6 cellular contexts compared by ENCODE assay signal in genomic region chr7:100895956-100896742, GRCh38. TPM values are rescaled to one million over a fixed set of nuclear protein-coding genes. Genes with fewer than 3 reads are reported as not detected.
DNase-seq lines count a peak whose midpoint lies in the region; ATAC-seq and TF ChIP-seq lines count a peak whose summit lies in the region.

No MANE protein-coding gene starts in this region.

- BruUV-seq in mammary epithelial cell (replicated peaks; lab: Mats Ljungman, UMichigan) = no TSS peak

- in situ Hi-C loops in mammary epithelial cell (cut with MboI; ENCODE audit: low sequenced_read_pairs in 2 of 2) = loop anchor here (10.0 to 25.0 kb wide), 2 partner anchors 379 to 391 kb away; no protein-coding TSS in a partner anchor

- H3K36me3 ChIP-seq in SK-N-SH (replicated peaks in 1 of 2; ENCODE audit: control insufficient read depth in 1 of 2, insufficient read depth in 2 of 2, low read length in 1 of 2) (no peaks in the 10 kb centered on the region), mammary epithelial cell (ENCODE audit: insufficient read depth, low read length) (no peaks in the 10 kb centered on the region), neuronal stem cell (replicated peaks in 1 of 2; ENCODE audit: control insufficient read depth in 2 of 2, insufficient read depth in 2 of 2, low read length in 2 of 2) (no peaks in the 10 kb centered on the region)

- H2BK120ac ChIP-seq in neuronal stem cell (ENCODE audit: low read depth, low read length) = no peak overlapping the region

- no peak overlapping the region; a peak in 1 of 4 replicates for H3K27ac ChIP-seq in SK-N-SH (ENCODE audit: low read depth in 2 of 2, low read length in 1 of 2)
- H3K27ac ChIP-seq in mammary epithelial cell (ENCODE audit: insufficient read depth, low read depth, low read length) = no peak overlapping the region
- no peak overlapping the region for H3K27ac ChIP-seq in neuronal stem cell (replicated peaks; ENCODE audit: low read length)

- dilution Hi-C loops in mammary epithelial cell (cut with HindIII; ENCODE audit: low sequenced_read_pairs) = no loop called here

- no peak overlapping the region for H3K18ac ChIP-seq in neuronal stem cell (ENCODE audit: low read length)

- H4K20me1 ChIP-seq in SK-N-SH (ENCODE audit: insufficient read depth) (no peaks in the 10 kb centered on the region), mammary epithelial cell (ENCODE audit: insufficient read depth, low read length) (no peaks in the 10 kb centered on the region)

- no peak for TF ChIP-seq RAD21 in SK-N-SH (IDR thresholded peaks at IDR 0.05; ENCODE audit: low read length)

- POLR2A ChIA-PET in SK-N-SH (lab: Yijun Ruan, JAX) = no interaction called here

- intact Hi-C loops in mammary epithelial cell (cut with micrococcal nuclease) = loop anchor here (2.0 kb wide), 3 partner anchors 243 to 387 kb away; no protein-coding TSS in a partner anchor

- no peak overlapping the region for H4K8ac ChIP-seq in neuronal stem cell (ENCODE audit: low read depth, low read length)

- peaks cover 7 to 10% of the 10 kb centered on the region in 2 experiments; a peak in 2 of 4 replicates for H3K4me1 ChIP-seq in SK-N-SH (ENCODE audit: control insufficient read depth in 1 of 2, insufficient read depth in 2 of 2, low read depth in 1 of 2, low read length in 1 of 2)
- H3K4me1 ChIP-seq in mammary epithelial cell (ENCODE audit: insufficient read depth, low read length) = peaks cover 17% of the 10 kb centered on the region
- peaks cover 19 to 25% of the 10 kb centered on the region in 2 donors for H3K4me1 ChIP-seq in neuronal stem cell (ENCODE audit: control insufficient read depth in 2 of 2, insufficient read depth in 1 of 2, low read depth in 1 of 2, low read length in 2 of 2)

- no peaks in the 10 kb centered on the region for H3K79me1 ChIP-seq in neuronal stem cell (ENCODE audit: low read depth, low read length)

- H3K4me3 ChIP-seq in SK-N-SH (ENCODE audit: low read depth in 2 of 2, low read length in 1 of 2) (peak overlapping the region in 1 of 2 experiments; percentile 39; a peak in 2 of 4 replicates), mammary epithelial cell (replicated peaks in 1 of 3; ENCODE audit: insufficient read depth in 1 of 3, low read depth in 2 of 3, low read length in 3 of 3) (peak overlapping the region in 1 of 3 experiments; percentile 10), neuronal stem cell (ENCODE audit: low read length in 2 of 2) (peak overlapping the region; percentile 15 to 61)

- H3K9ac ChIP-seq in SK-N-SH (no peak overlapping the region), mammary epithelial cell (ENCODE audit: insufficient read depth, low read length) (no peak overlapping the region), neuronal stem cell (ENCODE audit: low read depth, low read length, poor library complexity) (no peak overlapping the region)

- H3K79me2 ChIP-seq in SK-N-SH (ENCODE audit: insufficient read depth) (no peaks in the 10 kb centered on the region), mammary epithelial cell (ENCODE audit: insufficient read depth, low read length) (no peaks in the 10 kb centered on the region)

- no peaks in the 10 kb centered on the region for H3K9me2 ChIP-seq in SK-N-SH

- no peak for TF ChIP-seq EP300 in SK-N-SH (IDR thresholded peaks at IDR 0.05; ENCODE audit: borderline replicate concordance in 1 of 2, low read depth in 1 of 2, low read length in 1 of 2)

- H2BK5ac ChIP-seq in neuronal stem cell (ENCODE audit: low read length) = no peak overlapping the region

- H3K9me3 ChIP-seq in SK-N-SH (no peaks in the 10 kb centered on the region), mammary epithelial cell (replicated peaks; ENCODE audit: insufficient read depth, low read length) (no peaks in the 10 kb centered on the region), neuronal stem cell (replicated peaks in 1 of 2; ENCODE audit: control insufficient read depth in 2 of 2, insufficient read depth in 1 of 2, low read depth in 1 of 2, low read length in 2 of 2) (no peaks in the 10 kb centered on the region)

- H3K23ac ChIP-seq in neuronal stem cell (ENCODE audit: low read depth, low read length, poor library complexity) = peak overlapping the region; percentile 95

- H3F3A ChIP-seq in SK-N-SH (replicated peaks; ENCODE audit: insufficient read depth) = peaks cover 3% of the 10 kb centered on the region

- ATAC-seq in SK-N-SH treated with all-trans-retinoic acid at 6 μM for 48 hours = no peak
- no peak for ATAC-seq in HG03045 (IDR thresholded peaks at IDR 0.05; ENCODE audit: unreplicated experiment)

- peak overlapping the region; percentile 1 for H2AK5ac ChIP-seq in neuronal stem cell (ENCODE audit: low read depth, low read length)

- CTCF ChIA-PET in SK-N-SH (lab: Yijun Ruan, JAX) (interaction anchor here (0.6 to 10.3 kb wide), 30 partner anchors 7 to 452 kb away, joined by 3 to 122 read pairs (median 9); partner anchors contain the start of genes SLC12A9 and SRRT), mammary epithelial cell (lab: Charles Lee; ENCODE audit: low non-redundant PET) (no interaction called here)

- peak overlapping the region; percentile 79 for H2BK15ac ChIP-seq in neuronal stem cell (ENCODE audit: low read length)

- H3K27me3 ChIP-seq in SK-N-SH (ENCODE audit: insufficient read depth) = peaks cover 46% of the 10 kb centered on the region
- peaks cover 15% of the 10 kb centered on the region for H3K27me3 ChIP-seq in mammary epithelial cell (ENCODE audit: insufficient read depth, low read length)
- H3K27me3 ChIP-seq in neuronal stem cell (ENCODE audit: control insufficient read depth in 3 of 3, insufficient read depth in 3 of 3, low read depth in 1 of 3, low read length in 3 of 3) = peaks cover 15 to 26% (median 21%) of the 10 kb centered on the region in 3 experiments

- DNase-seq in SK-N-SH = peak; percentile 84
- DNase-seq in mammary epithelial cell = no peak
- no peak for DNase-seq in neuronal stem cell (ENCODE audit: low spot score)
- DNase-seq in NCI-H187 treated with DMSO at 0.1 percent for 48 hours (lab: John Stamatoyannopoulos, UW) = no peak

- H2AFZ ChIP-seq in SK-N-SH (ENCODE audit: low read depth) = no peak overlapping the region
- H2AFZ ChIP-seq in mammary epithelial cell (ENCODE audit: low read depth, low read length) = peak overlapping the region; percentile 12
- H2AFZ ChIP-seq in neuronal stem cell (ENCODE audit: low read length) = peak overlapping the region; percentile 84

- H3K4me2 ChIP-seq in SK-N-SH = peak overlapping the region; percentile 72; the same call in 1 of the 2 replicates
- H3K4me2 ChIP-seq in mammary epithelial cell (ENCODE audit: insufficient read depth, low read depth, low read length) = peak overlapping the region; percentile 70
- peak overlapping the region; percentile 83 for H3K4me2 ChIP-seq in neuronal stem cell (ENCODE audit: insufficient read depth, low read length, poor library complexity, severe bottlenecking)

- H3K4ac ChIP-seq in neuronal stem cell (ENCODE audit: low read length) = no peak overlapping the region

- WGBS in SK-N-SH (ENCODE audit: low lambda C conversion rate) = 6% methylated on average over 29 of the region's 55 CpGs
- 12% methylated on average over 22 of the region's 55 CpGs for WGBS in mammary epithelial cell (ENCODE audit: low coverage, missing lambda C conversion rate)
- WGBS in neuronal stem cell (ENCODE audit: extremely low coverage in 2 of 2, insufficient read length in 2 of 2, insufficient replicate concordance in 1 of 2), 2 donors = no CpG with 5 or more reads among the region's 55 CpGs

- no peak overlapping the region for H3K14ac ChIP-seq in neuronal stem cell (ENCODE audit: low read length)

- H2BK12ac ChIP-seq in neuronal stem cell (ENCODE audit: low read length) = no peak overlapping the region

- TF ChIP-seq CTCF in SK-N-SH (IDR thresholded peaks at IDR 0.05) (no peak), mammary epithelial cell (conservative IDR thresholded peaks at IDR 0.05 in 1 of 2, IDR thresholded peaks at IDR 0.05 in 1 of 2; ENCODE audit: extremely low read depth in 1 of 2, insufficient read depth in 1 of 2, low read depth in 1 of 2, low read length in 2 of 2) (no peak)

- no peak overlapping the region for H4K91ac ChIP-seq in neuronal stem cell (ENCODE audit: low read depth, low read length, poor library complexity)

TF ChIP-seq in SK-N-SH treated with all-trans-retinoic acid at 6 μM for 48 hours, 23 proteins besides CTCF, POLR2A, EP300 and RAD21 (continues in another document):
- TF ChIP-seq ZFP30 (CRISPR knock-in tag; IDR thresholded peaks at IDR 0.05) = no peak

RNA-seq across cellular contexts. Expression of gene ACHE, which starts 0.5 kb away (rescaled TPM):
- polyA plus RNA-seq in SK-N-SH (2012; rRNA removed) = 1.8 and 2.1 TPM in 2 replicates
- 0.51 and 0.93 TPM in 2 replicates for polyA plus RNA-seq in SK-N-SH (2012; cell fraction: cytosol; rRNA removed)
- 8.7 and 13.0 TPM in 2 replicates for polyA plus RNA-seq in SK-N-SH (2012; cell fraction: nucleus; rRNA removed)
- under 1 TPM; 0.14 to 0.17 TPM for total RNA-seq in mammary epithelial cell
- 0.07 TPM for polyA plus RNA-seq in mammary epithelial cell
- polyA minus RNA-seq in mammary epithelial cell = not detected
- 2.0 TPM for polyA plus RNA-seq in neuronal stem cell (2013, experiment 1 of 2)
- 2.0 TPM for polyA plus RNA-seq in neuronal stem cell (2013, experiment 2 of 2)

RNA-seq across cellular contexts. Expression of gene UFSP1, which starts 6.6 kb away (rescaled TPM):
- polyA plus RNA-seq in SK-N-SH (2012; rRNA removed) = 4.5 and 5.6 TPM in 2 replicates
- 2.4 and 3.4 TPM in 2 replicates for polyA plus RNA-seq in SK-N-SH (2012; cell fraction: cytosol; rRNA removed)
- polyA plus RNA-seq in SK-N-SH (2012; cell fraction: nucleus; rRNA removed) = 5.8 and 8.4 TPM in 2 replicates
- 1 to 10 TPM; 2.0 to 3.7 TPM for total RNA-seq in mammary epithelial cell
- polyA plus RNA-seq in mammary epithelial cell = 1.1 TPM
- 4.2 TPM for polyA minus RNA-seq in mammary epithelial cell
- 1.1 TPM for polyA plus RNA-seq in neuronal stem cell (2013, experiment 1 of 2)
- 1.0 TPM for polyA plus RNA-seq in neuronal stem cell (2013, experiment 2 of 2)

RNA-seq across cellular contexts. Expression of gene SRRT, which starts 21.2 kb away (rescaled TPM):
- polyA plus RNA-seq in SK-N-SH (2012; rRNA removed) = 76.5 and 92.7 TPM in 2 replicates
- 35.5 and 44.4 TPM in 2 replicates for polyA plus RNA-seq in SK-N-SH (2012; cell fraction: cytosol; rRNA removed)
- 460 and 556 TPM in 2 replicates for polyA plus RNA-seq in SK-N-SH (2012; cell fraction: nucleus; rRNA removed)
- total RNA-seq in mammary epithelial cell = 100 to 1,000 TPM in 1 of 2 donors, 10 to 100 TPM in 1; 29.5 to 127 TPM
- 57.6 TPM for polyA plus RNA-seq in mammary epithelial cell
- polyA minus RNA-seq in mammary epithelial cell = 127 TPM
- 97.6 TPM for polyA plus RNA-seq in neuronal stem cell (2013, experiment 1 of 2)
- polyA plus RNA-seq in neuronal stem cell (2013, experiment 2 of 2) = 99.4 TPM

RNA-seq across cellular contexts. Expression of gene TRIP6, which starts 29.0 kb away (rescaled TPM):
- polyA plus RNA-seq in SK-N-SH (2012; rRNA removed) (6.4 and 6.5 TPM in 2 replicates), mammary epithelial cell (125 TPM)
- 3.4 and 6.2 TPM in 2 replicates for polyA plus RNA-seq in SK-N-SH (2012; cell fraction: cytosol; rRNA removed)
- 19.7 and 20.9 TPM in 2 replicates for polyA plus RNA-seq in SK-N-SH (2012; cell fraction: nucleus; rRNA removed)
- 100 to 1,000 TPM in 1 of 2 donors, 10 to 100 TPM in 1; 56.3 to 129 TPM for total RNA-seq in mammary epithelial cell
- 66.4 TPM for polyA minus RNA-seq in mammary epithelial cell
- polyA plus RNA-seq in neuronal stem cell (2013, experiment 1 of 2) = 34.6 TPM
- polyA plus RNA-seq in neuronal stem cell (2013, experiment 2 of 2) = 35.8 TPM

RNA-seq across cellular contexts. Expression of gene SLC12A9, which starts 43.6 kb away (rescaled TPM):
- polyA plus RNA-seq in SK-N-SH (2012; rRNA removed) (29.7 and 31.0 TPM in 2 replicates), mammary epithelial cell (11.5 TPM)
- polyA plus RNA-seq in SK-N-SH (2012; cell fraction: cytosol; rRNA removed) = 8.1 and 13.3 TPM in 2 replicates
- polyA plus RNA-seq in SK-N-SH (2012; cell fraction: nucleus; rRNA removed) = 121 and 122 TPM in 2 replicates
- 10 to 100 TPM; 11.7 to 31.0 TPM for total RNA-seq in mammary epithelial cell
- 18.6 TPM for polyA minus RNA-seq in mammary epithelial cell
- polyA plus RNA-seq in neuronal stem cell (2013, experiment 1 of 2) = 11.0 TPM
- polyA plus RNA-seq in neuronal stem cell (2013, experiment 2 of 2) = 9.5 TPM
